Comparison of ENCODE assay signal across 8 cellular contexts in the genomic region with DNA sequence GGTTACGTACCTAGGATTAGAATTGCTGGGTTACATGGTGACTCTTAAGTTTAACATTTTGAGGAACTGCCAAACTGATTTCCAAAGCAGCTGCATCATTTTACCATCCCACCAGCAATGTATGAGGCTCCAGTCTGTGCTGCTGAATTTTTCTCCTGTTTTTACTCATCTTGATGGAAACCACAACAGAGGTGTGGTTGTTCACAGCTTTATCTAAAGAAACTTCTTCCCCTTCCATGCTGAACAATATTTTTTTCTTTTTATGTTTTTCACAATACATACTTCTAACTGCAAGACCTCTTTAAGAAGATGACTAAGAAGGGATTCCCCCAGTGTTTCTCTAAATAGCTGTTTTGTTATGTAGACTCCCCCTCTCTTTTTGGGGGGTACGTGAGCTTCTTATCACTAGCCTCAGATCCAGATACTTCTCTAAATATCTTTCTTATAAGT. TPM values are rescaled to one million over a fixed set of nuclear protein-coding genes. Genes with fewer than 3 reads are reported as not detected.
DNase-seq lines count a peak whose midpoint lies in the region; ATAC-seq and TF ChIP-seq lines count a peak whose summit lies in the region.

No MANE protein-coding gene starts in this region.

- DNase-seq in osteocyte (ENCODE audit: extremely low spot score, unreplicated experiment) (no peak), thyroid gland (no peak), islet precursor cell (no peak), NCI-H1436 (lab: John Stamatoyannopoulos, UW) (no peak), right lobe of liver (no peak)

- H3K9me3 ChIP-seq in thyroid gland (no peaks in the 10 kb centered on the region), right lobe of liver (no peaks in the 10 kb centered on the region)

- WGBS in thyroid gland, 2 donors, result 70 to 84% methylated on average over 2 of the region's 2 CpGs
- WGBS in right lobe of liver (ENCODE audit: insufficient coverage, low coverage, low lambda C conversion rate, missing lambda C conversion rate), result 46% methylated on average over 2 of the region's 2 CpGs

- peaks cover 21% of the 10 kb centered on the region for H3K4me1 Mint-ChIP-seq in osteocyte (ENCODE audit: unreplicated experiment)

- H3K27ac ChIP-seq in VCaP (peak overlapping the region; percentile 75), thyroid gland (no peak overlapping the region), right lobe of liver (no peak overlapping the region)

- no peak for TF ChIP-seq CTCF in VCaP (conservative IDR thresholded peaks at IDR 0.05)
- no peak for TF ChIP-seq CTCF in osteocyte (IDR thresholded peaks at IDR 0.05)
- TF ChIP-seq CTCF in thyroid gland (IDR thresholded peaks at IDR 0.05), result no peak
- no peak for TF ChIP-seq CTCF in right lobe of liver (IDR thresholded peaks at IDR 0.05)

- peaks cover 10 to 13% of the 10 kb centered on the region in 2 donors for H3K4me1 ChIP-seq in thyroid gland
- H3K4me1 ChIP-seq in right lobe of liver, result peaks cover 0 to 25% (median 9%) of the 10 kb centered on the region in 4 donors

- TF ChIP-seq POLR2A in thyroid gland (IDR thresholded peaks at IDR 0.05) (no peak), right lobe of liver (IDR thresholded peaks at IDR 0.05) (no peak)

- no peaks in the 10 kb centered on the region for H3K27me3 Mint-ChIP-seq in osteocyte (ENCODE audit: unreplicated experiment)

- peaks cover 14 to 25% of the 10 kb centered on the region in 2 donors for H3K36me3 ChIP-seq in thyroid gland
- peaks cover 0 to 10% (median 4%) of the 10 kb centered on the region in 4 donors for H3K36me3 ChIP-seq in right lobe of liver

- no peaks in the 10 kb centered on the region for H3K9me3 Mint-ChIP-seq in osteocyte (ENCODE audit: unreplicated experiment)

- H3K27ac Mint-ChIP-seq in osteocyte (ENCODE audit: unreplicated experiment), result peak overlapping the region; percentile 4

- no peaks in the 10 kb centered on the region for H3K27me3 ChIP-seq in thyroid gland
- H3K27me3 ChIP-seq in right lobe of liver, result no peaks in the 10 kb centered on the region

- peak; percentile 41 for ATAC-seq in GM18519 (IDR thresholded peaks at IDR 0.05; ENCODE audit: low FRiP score, unreplicated experiment)
- peak; percentile 65 for ATAC-seq in HG02870 (IDR thresholded peaks at IDR 0.05; ENCODE audit: unreplicated experiment)
- no peak for ATAC-seq in right lobe of liver

- H3K36me3 Mint-ChIP-seq in osteocyte (ENCODE audit: unreplicated experiment), result peaks cover 36% of the 10 kb centered on the region

- H3K4me3 Mint-ChIP-seq in osteocyte (ENCODE audit: unreplicated experiment), result no peak overlapping the region

- intact Hi-C loops in thyroid gland (cut with DNase I) (loop anchor here (5.0 to 10.0 kb wide), 2 partner anchors 101 to 259 kb away; no protein-coding TSS in a partner anchor), right lobe of liver (cut with DNase I) (loop anchor here in 1 of 2 donors (10.0 kb wide), 1 partner anchor 99 kb away; no protein-coding TSS in a partner anchor)

- no peak overlapping the region for H3K4me3 ChIP-seq in thyroid gland (replicated peaks in 1 of 3)
- no peak overlapping the region for H3K4me3 ChIP-seq in right lobe of liver

RNA-seq across cellular contexts. Expression of gene TCP11L1, which starts 24.0 kb away (rescaled TPM):
- total RNA-seq in osteocyte, result 24.2 and 26.2 TPM in 2 replicates
- total RNA-seq in thyroid gland, result 10 to 100 TPM; 11.9 to 19.5 (median 17.2) TPM
- 10 to 100 TPM in 2 of 6 experiments, 1 to 10 TPM in 4; 3.3 to 13.6 (median 6.6) TPM for total RNA-seq in right lobe of liver

RNA-seq across cellular contexts. Expression of gene DEPDC7, which starts 47.7 kb away (rescaled TPM):
- total RNA-seq in osteocyte (2.9 and 3.7 TPM in 2 replicates), thyroid gland (1 to 10 TPM in 2 of 4 donors, under 1 TPM in 1, not detected in 1; 0.63 to 2.6 (median 1.6) TPM), right lobe of liver (10 to 100 TPM; 18.4 to 39.3 (median 30.8) TPM)

Comparison
In these comparisons a context has a peak if more than half of its experiments do, and no peak if none do; other contexts are left out.
1. ATAC-seq: peak in GM18519 (single experiment) and HG02870 (single experiment); none in right lobe of liver (0 of 4).